In the genomic region with DNA sequence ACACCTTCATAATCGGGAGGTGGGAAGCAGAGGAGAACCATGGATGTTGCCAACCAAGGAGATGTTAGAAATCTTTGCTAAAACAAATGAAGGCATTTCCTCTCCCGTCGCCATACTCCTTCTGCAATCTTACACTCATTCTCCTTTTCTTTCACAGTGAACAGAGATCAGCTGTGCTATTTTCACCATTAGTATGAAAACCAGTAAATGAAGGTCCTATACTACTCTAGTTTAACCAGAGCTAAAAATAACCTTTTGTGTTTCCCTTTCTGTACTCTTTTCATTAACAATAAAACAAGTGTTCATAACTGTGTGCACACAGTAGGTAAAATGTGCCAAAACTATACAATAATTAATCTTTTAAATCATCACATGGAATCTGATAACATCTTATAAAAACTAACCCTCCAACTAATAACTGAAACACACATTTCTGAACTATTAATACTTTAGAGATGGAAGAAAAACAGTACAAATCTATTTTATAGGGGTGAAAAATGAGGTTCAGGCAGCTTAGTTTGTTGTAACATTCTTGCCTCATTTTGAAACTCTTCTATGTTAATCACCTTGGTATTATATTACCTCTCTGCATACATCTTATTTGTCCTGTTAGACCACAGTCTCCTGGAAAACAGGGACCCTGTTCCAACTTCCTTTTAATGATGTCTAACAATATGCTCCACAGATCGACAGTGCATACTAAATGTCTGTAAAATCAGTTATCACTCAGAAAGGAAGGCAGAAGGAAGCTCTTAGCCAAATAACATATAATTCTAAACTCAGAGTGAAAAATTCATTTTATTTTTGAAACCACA, we compare ENCODE assay signal across 9 cellular contexts.
DNase-seq lines count a peak whose midpoint lies in the region; ATAC-seq and TF ChIP-seq lines count a peak whose summit lies in the region.
"Had no signal": no experiment of that assay in that cellular context is flagged by ENCODE, and none has a peak within 500 bp of the region (broad histone marks: within the 10 kb centered on the region; RNA-seq: fewer than 3 reads in every experiment).

No MANE protein-coding gene starts in this region.

- H3K4me3 Mint-ChIP-seq in activated T-helper 2 cell treated with anti-CD3 and anti-CD28 coated beads, Interferon-gamma antibody, Interleukin-2, Interleukin-4, amounts not matched to agents 10 μg/mL and 5 μg/mL and 100 μg/mL, durations not matched to agents 14 hours and 24 hours and 36 hours (ENCODE audit: low read depth), result peak overlapping the region; percentile 57
- H3K4me3 Mint-ChIP-seq in endodermal cell, result no peak overlapping the region

- H3K36me3 Mint-ChIP-seq in activated T-helper 2 cell treated with anti-CD3 and anti-CD28 coated beads, Interferon-gamma antibody, Interleukin-2, Interleukin-4, amounts not matched to agents 10 μg/mL and 5 μg/mL and 100 μg/mL, durations not matched to agents 14 hours and 24 hours and 36 hours (ENCODE audit: low read depth), result no peaks in the 10 kb centered on the region
- no peaks in the 10 kb centered on the region for H3K36me3 Mint-ChIP-seq in endodermal cell (ENCODE audit: low read depth)

- no peaks in the 10 kb centered on the region for H3K9me3 Mint-ChIP-seq in activated T-helper 2 cell treated with anti-CD3 and anti-CD28 coated beads, Interferon-gamma antibody, Interleukin-2, Interleukin-4, amounts not matched to agents 10 μg/mL and 5 μg/mL and 100 μg/mL, durations not matched to agents 14 hours and 24 hours and 36 hours
- H3K9me3 Mint-ChIP-seq in endodermal cell, result peaks cover 3% of the 10 kb centered on the region

- H3K4me1 ChIP-seq in DND-41 (ENCODE audit: insufficient read depth, low read length) (peaks cover 16% of the 10 kb centered on the region), psoas muscle (peaks cover 54% of the 10 kb centered on the region), endodermal cell (ENCODE audit: control insufficient read depth, insufficient read depth, low read length) (peaks cover 5% of the 10 kb centered on the region)

- DNase-seq in DND-41 (no peak), psoas muscle (no peak), endodermal cell (no peak), NCI-H2196 treated with DMSO at 0.1 percent for 48 hours (lab: John Stamatoyannopoulos, UW; ENCODE audit: unreplicated experiment) (no peak), C1 segment of cervical spinal cord (lab: John Stamatoyannopoulos, UW) (no peak)
- DNase-seq in activated T-helper 2 cell treated with anti-CD3 and anti-CD28 coated beads, Interferon-gamma antibody, Interleukin-2, Interleukin-4, amounts not matched to agents 10 μg/mL and 5 μg/mL and 100 μg/mL, durations not matched to agents 14 hours and 24 hours and 36 hours (ENCODE audit: low spot score), result no peak

- intact Hi-C loops in activated T-helper 2 cell treated with anti-CD3 and anti-CD28 coated beads, Interferon-gamma antibody, Interleukin-2, Interleukin-4, amounts not matched to agents 10 μg/mL and 5 μg/mL and 100 μg/mL, durations not matched to agents 14 hours and 24 hours and 36 hours (cut with micrococcal nuclease), result loop anchor here (2.0 to 5.0 kb wide), 2 partner anchors 37 to 52 kb away; no protein-coding TSS in a partner anchor
- intact Hi-C loops in psoas muscle (cut with DNase I), result loop anchor here in 1 of 2 donors (10.0 kb wide), 1 partner anchor 70 kb away; no protein-coding TSS in a partner anchor

- no peaks in the 10 kb centered on the region for H3K27me3 ChIP-seq in DND-41 (ENCODE audit: insufficient read depth, low read length, poor library complexity)
- H3K27me3 ChIP-seq in psoas muscle (ENCODE audit: insufficient read depth in 3 of 3, low read length in 2 of 3), result no peaks in the 10 kb centered on the region
- H3K27me3 ChIP-seq in endodermal cell (ENCODE audit: control insufficient read depth, insufficient read depth, low read length, poor library complexity, severe bottlenecking), result no peaks in the 10 kb centered on the region
- H3K27me3 ChIP-seq: gastroesophageal sphincter had no signal

- H3K9ac ChIP-seq in DND-41 (ENCODE audit: low read depth, low read length), result no peak overlapping the region
- H3K9ac ChIP-seq in endodermal cell (ENCODE audit: extremely low read depth, low read length, poor library complexity, severe bottlenecking), result no peak overlapping the region

- peaks cover 51% of the 10 kb centered on the region for H3K4me1 Mint-ChIP-seq in activated T-helper 2 cell treated with anti-CD3 and anti-CD28 coated beads, Interferon-gamma antibody, Interleukin-2, Interleukin-4, amounts not matched to agents 10 μg/mL and 5 μg/mL and 100 μg/mL, durations not matched to agents 14 hours and 24 hours and 36 hours (ENCODE audit: low read depth)
- H3K4me1 Mint-ChIP-seq in endodermal cell, result peaks cover 20% of the 10 kb centered on the region

- no peak overlapping the region for H2AFZ ChIP-seq in DND-41 (ENCODE audit: low read depth, low read length)

- H3K79me2 ChIP-seq in DND-41 (ENCODE audit: insufficient read depth, low read length), result peaks cover 84% of the 10 kb centered on the region

- peaks cover 56% of the 10 kb centered on the region for H4K20me1 ChIP-seq in DND-41 (ENCODE audit: insufficient read depth, low read length)

- TF ChIP-seq CTCF in DND-41 (IDR thresholded peaks at IDR 0.05; ENCODE audit: borderline replicate concordance, extremely low read depth, low read length, poor library complexity, severe bottlenecking), result no peak
- no peak for TF ChIP-seq CTCF in psoas muscle (IDR thresholded peaks at IDR 0.05)
- TF ChIP-seq CTCF in endodermal cell (conservative IDR thresholded peaks at IDR 0.05), result no peak

- 59 to 66% (median 66%) methylated on average over 4 of the region's 4 CpGs for WGBS in psoas muscle, 3 donors
- 97 to 100% methylated on average over 3 to 4 of the region's 4 CpGs for WGBS in endodermal cell (ENCODE audit: insufficient coverage in 1 of 2, insufficient read length in 1 of 2), 2 experiments

- H3K27ac Mint-ChIP-seq in activated T-helper 2 cell treated with anti-CD3 and anti-CD28 coated beads, Interferon-gamma antibody, Interleukin-2, Interleukin-4, amounts not matched to agents 10 μg/mL and 5 μg/mL and 100 μg/mL, durations not matched to agents 14 hours and 24 hours and 36 hours, result peak overlapping the region; percentile 79
- H3K27ac Mint-ChIP-seq in endodermal cell, result no peak overlapping the region

- H3K4me3 ChIP-seq in DND-41 (ENCODE audit: low read depth in 1 of 2, low read length in 2 of 2), result no peak overlapping the region
- peak overlapping the region; percentile 6 for H3K4me3 ChIP-seq in psoas muscle
- H3K4me3 ChIP-seq in endodermal cell (ENCODE audit: low read length), result no peak overlapping the region
- H3K4me3 ChIP-seq: gastroesophageal sphincter had no signal

- H3K27ac ChIP-seq in DND-41 (ENCODE audit: low read length) (peak overlapping the region; percentile 28; the same call in 1 of the 2 replicates), psoas muscle (peak overlapping the region; percentile 74), endodermal cell (ENCODE audit: low read depth, low read length) (no peak overlapping the region)
- H3K27ac ChIP-seq: gastroesophageal sphincter had no signal

- H3K36me3 ChIP-seq in DND-41 (ENCODE audit: insufficient read depth, low read length), result no peaks in the 10 kb centered on the region
- no peaks in the 10 kb centered on the region for H3K36me3 ChIP-seq in psoas muscle (ENCODE audit: insufficient read depth in 1 of 2, low read depth in 1 of 2)
- H3K36me3 ChIP-seq in endodermal cell (ENCODE audit: control insufficient read depth, insufficient read depth, low read length), result no peaks in the 10 kb centered on the region
- H3K36me3 ChIP-seq: gastroesophageal sphincter had no signal

- ATAC-seq in DND-41 (ENCODE audit: insufficient read depth, low read depth) (no peak), GM19438 (IDR thresholded peaks at IDR 0.05; ENCODE audit: low read depth, unreplicated experiment) (peak; percentile 57), psoas muscle (peak in 2 of 4 donors; percentile 23 to 34), HG03565 (IDR thresholded peaks at IDR 0.05; ENCODE audit: unreplicated experiment) (no peak)
- ATAC-seq: gastroesophageal sphincter had no signal

- no peaks in the 10 kb centered on the region for H3K9me3 ChIP-seq in DND-41 (ENCODE audit: insufficient read depth, low read length, severe bottlenecking)
- H3K9me3 ChIP-seq in psoas muscle, result no peaks in the 10 kb centered on the region
- H3K9me3 ChIP-seq in endodermal cell (ENCODE audit: control insufficient read depth, low read length), result no peaks in the 10 kb centered on the region
- H3K9me3 ChIP-seq: gastroesophageal sphincter had no signal

- H3K4me2 ChIP-seq in DND-41 (ENCODE audit: insufficient read depth, low read length), result no peak overlapping the region

- H3K27me3 Mint-ChIP-seq in activated T-helper 2 cell treated with anti-CD3 and anti-CD28 coated beads, Interferon-gamma antibody, Interleukin-2, Interleukin-4, amounts not matched to agents 10 μg/mL and 5 μg/mL and 100 μg/mL, durations not matched to agents 14 hours and 24 hours and 36 hours (ENCODE audit: low read depth), result no peaks in the 10 kb centered on the region
- H3K27me3 Mint-ChIP-seq in endodermal cell (ENCODE audit: insufficient read depth), result no peaks in the 10 kb centered on the region
